11 cellular contexts compared by ENCODE assay signal in the genomic region with DNA sequence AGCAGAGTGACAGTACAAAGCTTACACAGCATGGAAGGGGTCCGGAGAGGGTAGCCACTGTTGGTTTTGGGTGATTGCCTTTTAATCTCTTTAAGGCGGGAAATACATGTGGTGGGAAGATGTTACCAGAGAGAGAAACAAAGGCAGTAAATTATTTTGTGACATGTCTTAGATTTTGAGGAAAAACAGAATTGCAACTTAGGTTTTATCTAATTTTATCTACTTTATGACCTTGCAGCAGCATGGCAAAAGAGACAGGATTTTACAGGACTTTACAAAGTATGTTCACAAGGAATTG. TPM values are rescaled to one million over a fixed set of nuclear protein-coding genes. Genes with fewer than 3 reads are reported as not detected.
DNase-seq lines count a peak whose midpoint lies in the region; ATAC-seq and TF ChIP-seq lines count a peak whose summit lies in the region.
"Had no signal": no experiment of that assay in that cellular context is flagged by ENCODE, and none has a peak within 500 bp of the region (broad histone marks: within the 10 kb centered on the region; RNA-seq: fewer than 3 reads in every experiment).

No MANE protein-coding gene starts in this region.

- POLR2A ChIA-PET in A673 (lab: Charles Lee; ENCODE audit: low non-redundant PET) = no interaction called here
- POLR2A ChIA-PET in naive thymus-derived CD8-positive, alpha-beta T cell (lab: Charles Lee) = interaction anchor here (0.8 to 2.1 kb wide), 13 partner anchors 8 to 141 kb away, joined by 3 to 17 read pairs (median 7); a partner anchor contains a TSS

- H3K4me1 Mint-ChIP-seq in naive thymus-derived CD8-positive, alpha-beta T cell = peaks cover 34 to 70% (median 54%) of the 10 kb centered on the region in 4 donors

- DNase-seq in A673 (ENCODE audit: low spot score) (no peak), coronary artery (ENCODE audit: low spot score) (no peak), NOMO-1 (lab: John Stamatoyannopoulos, UW; ENCODE audit: unreplicated experiment in 2 of 2) (no peak), OCI-M1 (lab: John Stamatoyannopoulos, UW) (no peak), COLO829 (ENCODE audit: low spot score) (no peak)
- no peak for DNase-seq in naive thymus-derived CD8-positive, alpha-beta T cell
- DNase-seq: NCI-H524 had no signal

- CTCF ChIA-PET in A673 (lab: Charles Lee) = no interaction called here

- H3K27ac ChIP-seq in A673 (ENCODE audit: low read depth, low read length, poor library complexity, severe bottlenecking) (no peak overlapping the region), HUES6 (ENCODE audit: low read depth, low read length) (no peak overlapping the region), coronary artery (peak overlapping the region; percentile 70 to 89)

- H3K27ac Mint-ChIP-seq in naive thymus-derived CD8-positive, alpha-beta T cell = peak overlapping the region; percentile 95 to 100 (median 98)

- H3K4me3 Mint-ChIP-seq in naive thymus-derived CD8-positive, alpha-beta T cell = peak overlapping the region; percentile 90 to 100 (median 94)

- no peak overlapping the region for H3K9ac ChIP-seq in HUES6 (ENCODE audit: low read length)

- H3K4me3 ChIP-seq in A673 (ENCODE audit: low read depth, low read length, poor library complexity, severe bottlenecking) = no peak overlapping the region
- H3K4me3 ChIP-seq in HUES6 (ENCODE audit: low read depth, low read length) = peak overlapping the region; percentile 41; the same call in 1 of the 2 replicates
- H3K4me3 ChIP-seq in coronary artery = peak overlapping the region; percentile 73

- TSS peak; percentile 81 for BruUV-seq in A673 (replicated peaks; lab: Mats Ljungman, UMichigan)

- H3K4me1 ChIP-seq in A673 (ENCODE audit: insufficient read depth, low read length, poor library complexity, severe bottlenecking) (peaks cover 29% of the 10 kb centered on the region), HUES6 (ENCODE audit: control insufficient read depth, insufficient read depth, low read length) (peaks cover 64% of the 10 kb centered on the region)

- H3K9me3 ChIP-seq in A673 (ENCODE audit: low read depth, low read length, poor library complexity, severe bottlenecking) = no peaks in the 10 kb centered on the region
- H3K9me3 ChIP-seq in HUES6 (ENCODE audit: control insufficient read depth, insufficient read depth, low read depth, low read length) = no peaks in the 10 kb centered on the region

- peaks cover 3 to 15% (median 12%) of the 10 kb centered on the region in 3 donors for H3K36me3 Mint-ChIP-seq in naive thymus-derived CD8-positive, alpha-beta T cell

- TF ChIP-seq CTCF in A673 (conservative IDR thresholded peaks at IDR 0.05; ENCODE audit: low read depth, low read length) (no peak), coronary artery (IDR thresholded peaks at IDR 0.05) (no peak)

- no peaks in the 10 kb centered on the region for H3K27me3 Mint-ChIP-seq in naive thymus-derived CD8-positive, alpha-beta T cell

- H3K9me3 Mint-ChIP-seq in naive thymus-derived CD8-positive, alpha-beta T cell = no peaks in the 10 kb centered on the region

- no peak for ATAC-seq in naive thymus-derived CD8-positive, alpha-beta T cell
- no peak for ATAC-seq in GM19455 (IDR thresholded peaks at IDR 0.05; ENCODE audit: unreplicated experiment)

- H3K36me3 ChIP-seq in A673 (ENCODE audit: insufficient read depth, low read length, poor library complexity, severe bottlenecking) (no peaks in the 10 kb centered on the region), HUES6 (ENCODE audit: control insufficient read depth, insufficient read depth, low read length) (no peaks in the 10 kb centered on the region)

- intact Hi-C loops in A673 (cut with micrococcal nuclease; ENCODE audit: unreplicated experiment) = loop anchor here (10.0 kb wide), 1 partner anchor 45 kb away; no protein-coding TSS in a partner anchor

- no peaks in the 10 kb centered on the region for H3K27me3 ChIP-seq in A673 (replicated peaks; ENCODE audit: insufficient read depth, low read depth, low read length, poor library complexity)
- no peaks in the 10 kb centered on the region for H3K27me3 ChIP-seq in HUES6 (ENCODE audit: control insufficient read depth, insufficient read depth, low read length)

RNA-seq across cellular contexts. Expression of a gene that starts 1.9 kb away (rescaled TPM):
- 23.3 and 25.5 TPM in 2 replicates for total RNA-seq in A673 (2021)
- total RNA-seq in naive thymus-derived CD8-positive, alpha-beta T cell = 100 to 1,000 TPM; 115 to 122 TPM
- 1,000 to 10,000 TPM; 2,345 to 2,732 (median 2,362) TPM for polyA plus RNA-seq in naive thymus-derived CD8-positive, alpha-beta T cell

RNA-seq across cellular contexts. Expression of a gene that starts 4.3 kb away (rescaled TPM):
- total RNA-seq in A673 (2021) = 24.4 and 34.1 TPM in 2 replicates
- total RNA-seq in naive thymus-derived CD8-positive, alpha-beta T cell = 10 to 100 TPM; 90.0 to 91.0 TPM
- polyA plus RNA-seq in naive thymus-derived CD8-positive, alpha-beta T cell = 1,000 to 10,000 TPM; 1,833 to 2,198 (median 2,135) TPM

RNA-seq across cellular contexts. Expression of a gene that starts 10.2 kb away (rescaled TPM):
- not detected in 2 replicates for total RNA-seq in A673 (2021)
- total RNA-seq in naive thymus-derived CD8-positive, alpha-beta T cell = not detected
- polyA plus RNA-seq in naive thymus-derived CD8-positive, alpha-beta T cell = not detected
- total RNA-seq: Daoy, myocyte had no signal

RNA-seq across cellular contexts. Expression of a gene that starts 11.2 kb away (rescaled TPM):
- total RNA-seq in A673 (2021) = 87.6 and 99.8 TPM in 2 replicates
- total RNA-seq in naive thymus-derived CD8-positive, alpha-beta T cell = 10 to 100 TPM; 11.3 to 11.9 TPM
- 100 to 1,000 TPM in 2 of 3 donors, 10 to 100 TPM in 1; 45.1 to 202 (median 196) TPM for polyA plus RNA-seq in naive thymus-derived CD8-positive, alpha-beta T cell

RNA-seq across cellular contexts. Expression of a gene that starts 20.6 kb away (rescaled TPM):
- 5.4 and 8.6 TPM in 2 replicates for total RNA-seq in A673 (2021)
- 100 to 1,000 TPM; 662 to 707 TPM for total RNA-seq in naive thymus-derived CD8-positive, alpha-beta T cell
- polyA plus RNA-seq in naive thymus-derived CD8-positive, alpha-beta T cell = 10 to 100 TPM in 2 of 3 donors, 1 to 10 TPM in 1; 8.1 to 14.9 (median 11.2) TPM

Comparison
In these comparisons a context has a peak if more than half of its experiments do, and no peak if none do; other contexts are left out.
1. H3K27ac ChIP-seq: peak in coronary artery (2 of 2); none in A673 (single experiment) and HUES6 (single experiment).